Comparison of ENCODE assay signal across 1 cellular context in genomic region chr12:116535241-116535640, GRCh38.
TF ChIP-seq lines count a peak whose summit lies in the region.

No MANE protein-coding gene starts in this region.

TF ChIP-seq in WTC11, 78 proteins besides CTCF, POLR2A, EP300 and RAD21 (continued from another document):
- TF ChIP-seq HMGXB4 (CRISPR knock-in tag; IDR thresholded peaks at IDR 0.05) = no peak
- TF ChIP-seq E2F5 (CRISPR knock-in tag; IDR thresholded peaks at IDR 0.05) = no peak
- no peak for TF ChIP-seq CREB1 (CRISPR knock-in tag; IDR thresholded peaks at IDR 0.05)
- TF ChIP-seq, protein P1, sequence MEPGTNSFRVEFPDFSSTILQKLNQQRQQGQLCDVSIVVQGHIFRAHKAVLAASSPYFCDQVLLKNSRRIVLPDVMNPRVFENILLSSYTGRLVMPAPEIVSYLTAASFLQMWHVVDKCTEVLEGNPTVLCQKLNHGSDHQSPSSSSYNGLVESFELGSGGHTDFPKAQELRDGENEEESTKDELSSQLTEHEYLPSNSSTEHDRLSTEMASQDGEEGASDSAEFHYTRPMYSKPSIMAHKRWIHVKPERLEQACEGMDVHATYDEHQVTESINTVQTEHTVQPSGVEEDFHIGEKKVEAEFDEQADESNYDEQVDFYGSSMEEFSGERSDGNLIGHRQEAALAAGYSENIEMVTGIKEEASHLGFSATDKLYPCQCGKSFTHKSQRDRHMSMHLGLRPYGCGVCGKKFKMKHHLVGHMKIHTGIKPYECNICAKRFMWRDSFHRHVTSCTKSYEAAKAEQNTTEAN (CRISPR knock-in tag; IDR thresholded peaks at IDR 0.05) = no peak
- TF ChIP-seq, protein P2, sequence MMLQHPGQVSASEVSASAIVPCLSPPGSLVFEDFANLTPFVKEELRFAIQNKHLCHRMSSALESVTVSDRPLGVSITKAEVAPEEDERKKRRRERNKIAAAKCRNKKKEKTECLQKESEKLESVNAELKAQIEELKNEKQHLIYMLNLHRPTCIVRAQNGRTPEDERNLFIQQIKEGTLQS (CRISPR knock-in tag; conservative IDR thresholded peaks at IDR 0.05) = no peak
- TF ChIP-seq, protein P3, sequence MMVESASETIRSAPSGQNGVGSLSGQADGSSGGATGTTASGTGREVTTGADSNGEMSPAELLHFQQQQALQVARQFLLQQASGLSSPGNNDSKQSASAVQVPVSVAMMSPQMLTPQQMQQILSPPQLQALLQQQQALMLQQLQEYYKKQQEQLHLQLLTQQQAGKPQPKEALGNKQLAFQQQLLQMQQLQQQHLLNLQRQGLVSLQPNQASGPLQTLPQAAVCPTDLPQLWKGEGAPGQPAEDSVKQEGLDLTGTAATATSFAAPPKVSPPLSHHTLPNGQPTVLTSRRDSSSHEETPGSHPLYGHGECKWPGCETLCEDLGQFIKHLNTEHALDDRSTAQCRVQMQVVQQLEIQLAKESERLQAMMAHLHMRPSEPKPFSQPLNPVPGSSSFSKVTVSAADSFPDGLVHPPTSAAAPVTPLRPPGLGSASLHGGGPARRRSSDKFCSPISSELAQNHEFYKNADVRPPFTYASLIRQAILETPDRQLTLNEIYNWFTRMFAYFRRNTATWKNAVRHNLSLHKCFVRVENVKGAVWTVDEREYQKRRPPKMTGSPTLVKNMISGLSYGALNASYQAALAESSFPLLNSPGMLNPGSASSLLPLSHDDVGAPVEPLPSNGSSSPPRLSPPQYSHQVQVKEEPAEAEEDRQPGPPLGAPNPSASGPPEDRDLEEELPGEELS (CRISPR knock-in tag; IDR thresholded peaks at IDR 0.05) = no peak
- TF ChIP-seq, protein P4, sequence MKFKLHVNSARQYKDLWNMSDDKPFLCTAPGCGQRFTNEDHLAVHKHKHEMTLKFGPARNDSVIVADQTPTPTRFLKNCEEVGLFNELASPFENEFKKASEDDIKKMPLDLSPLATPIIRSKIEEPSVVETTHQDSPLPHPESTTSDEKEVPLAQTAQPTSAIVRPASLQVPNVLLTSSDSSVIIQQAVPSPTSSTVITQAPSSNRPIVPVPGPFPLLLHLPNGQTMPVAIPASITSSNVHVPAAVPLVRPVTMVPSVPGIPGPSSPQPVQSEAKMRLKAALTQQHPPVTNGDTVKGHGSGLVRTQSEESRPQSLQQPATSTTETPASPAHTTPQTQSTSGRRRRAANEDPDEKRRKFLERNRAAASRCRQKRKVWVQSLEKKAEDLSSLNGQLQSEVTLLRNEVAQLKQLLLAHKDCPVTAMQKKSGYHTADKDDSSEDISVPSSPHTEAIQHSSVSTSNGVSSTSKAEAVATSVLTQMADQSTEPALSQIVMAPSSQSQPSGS (CRISPR knock-in tag; IDR thresholded peaks at IDR 0.05; ENCODE audit: borderline replicate concordance, low read depth) = no peak
- no peak for TF ChIP-seq KAT7 (CRISPR knock-in tag; IDR thresholded peaks at IDR 0.05; ENCODE audit: borderline replicate concordance)
- TF ChIP-seq TEAD1 (CRISPR knock-in tag; IDR thresholded peaks at IDR 0.05) = no peak
- no peak for TF ChIP-seq OVOL2 (CRISPR knock-in tag; IDR thresholded peaks at IDR 0.05; ENCODE audit: borderline replicate concordance)
- TF ChIP-seq RELA (CRISPR knock-in tag; IDR thresholded peaks at IDR 0.05; ENCODE audit: borderline replicate concordance) = no peak
- no peak for TF ChIP-seq ZNF219 (CRISPR knock-in tag; IDR thresholded peaks at IDR 0.05; ENCODE audit: borderline replicate concordance)
